Comparison of ENCODE assay signal across 1 cellular context in genomic region chr11:118212131-118212725, GRCh38.
A peak's percentile ranks its signal among the peaks of the same experiment; 100 is the strongest.
TF ChIP-seq lines count a peak whose summit lies in the region.

No MANE protein-coding gene starts in this region.

TF ChIP-seq in HepG2, 621 proteins besides CTCF, POLR2A, EP300 and RAD21 (continued from another document and continues in another):
- TF ChIP-seq HNRNPL (IDR thresholded peaks at IDR 0.05; ENCODE audit: low read depth, low read length) (no peak), XBP1 (CRISPR knock-in tag; IDR thresholded peaks at IDR 0.05) (no peak), TBX3 (IDR thresholded peaks at IDR 0.05; ENCODE audit: borderline replicate concordance) (peak; percentile 88), HMG20B (CRISPR knock-in tag; conservative IDR thresholded peaks at IDR 0.05) (peak; percentile 73; the same call in 1 of the 2 replicates), ZNF343 (CRISPR knock-in tag; IDR thresholded peaks at IDR 0.05) (peak; percentile 86; the same call in 1 of the 2 replicates), HIC2 (CRISPR knock-in tag; IDR thresholded peaks at IDR 0.05; ENCODE audit: low read depth) (peak; percentile 52), ZNF17 (CRISPR knock-in tag; IDR thresholded peaks at IDR 0.05) (no peak), ESRRA (CRISPR knock-in tag; IDR thresholded peaks at IDR 0.05; ENCODE audit: low read depth) (peak; percentile 64; the same call in 1 of the 2 replicates), ZNF276 (CRISPR knock-in tag; IDR thresholded peaks at IDR 0.05; ENCODE audit: low read depth) (peak; percentile 92), GZF1 (CRISPR knock-in tag; IDR thresholded peaks at IDR 0.05) (no peak), NCOA1 (CRISPR knock-in tag; IDR thresholded peaks at IDR 0.05) (no peak), ZNF142 (CRISPR knock-in tag; IDR thresholded peaks at IDR 0.05) (peak; percentile 71; the same call in 1 of the 2 replicates), MXD1 (CRISPR knock-in tag; IDR thresholded peaks at IDR 0.05) (no peak), HNF1A (IDR thresholded peaks at IDR 0.05; ENCODE audit: low read depth) (peak; percentile 84), HNF1A (CRISPR knock-in tag; IDR thresholded peaks at IDR 0.05; ENCODE audit: borderline replicate concordance) (peak; percentile 94), ZNF782 (CRISPR knock-in tag; IDR thresholded peaks at IDR 0.05; ENCODE audit: borderline replicate concordance) (peak; percentile 56; the same call in 1 of the 2 replicates), ZNF609 (CRISPR knock-in tag; IDR thresholded peaks at IDR 0.05; ENCODE audit: borderline replicate concordance) (peak; percentile 94), TMF1 (CRISPR knock-in tag; IDR thresholded peaks at IDR 0.05; ENCODE audit: low read depth) (no peak), ZNF224 (CRISPR knock-in tag; IDR thresholded peaks at IDR 0.05) (no peak), ZNF446 (CRISPR knock-in tag; IDR thresholded peaks at IDR 0.05) (no peak), NFKBIZ (CRISPR knock-in tag; IDR thresholded peaks at IDR 0.05) (peak; percentile 88; the same call in 1 of the 2 replicates), MYNN (CRISPR knock-in tag; IDR thresholded peaks at IDR 0.05; ENCODE audit: low read depth) (peak; percentile 98), GMEB1 (CRISPR knock-in tag; IDR thresholded peaks at IDR 0.05; ENCODE audit: borderline replicate concordance) (peak; percentile 54; the same call in 1 of the 2 replicates), ZNF552 (CRISPR knock-in tag; IDR thresholded peaks at IDR 0.05; ENCODE audit: borderline replicate concordance) (0 out of 2 replicates have a peak, but pooled peaks have one; percentile 45), ZNF180 (CRISPR knock-in tag; IDR thresholded peaks at IDR 0.05; ENCODE audit: borderline replicate concordance, low read depth) (no peak), ZNF337 (CRISPR knock-in tag; IDR thresholded peaks at IDR 0.05; ENCODE audit: borderline replicate concordance, low read depth) (peak; percentile 86), NCOA5 (CRISPR knock-in tag; IDR thresholded peaks at IDR 0.05) (no peak), PRDM10 (CRISPR knock-in tag; IDR thresholded peaks at IDR 0.05; ENCODE audit: low read depth) (peak; percentile 42; the same call in 1 of the 2 replicates), U2AF1 (optimal IDR thresholded peaks at IDR 0.05; ENCODE audit: low read depth, low read length) (no peak)
